ENCODE assay signal across 17 cellular contexts in genomic region chr11:61957028-61957770, GRCh38. TPM values are rescaled to one million over a fixed set of nuclear protein-coding genes. Genes with fewer than 3 reads are reported as not detected.
DNase-seq lines count a peak whose midpoint lies in the region; ATAC-seq lines count a peak whose summit lies in the region.
"Had no signal": no experiment of that assay in that cellular context is flagged by ENCODE, and none has a peak within 500 bp of the region (broad histone marks: within the 10 kb centered on the region; RNA-seq: fewer than 3 reads in every experiment).

No MANE protein-coding gene starts in this region.

- H3K27me3 ChIP-seq in layer of hippocampus (ENCODE audit: control insufficient read depth, insufficient read depth, low read length), result no peaks in the 10 kb centered on the region

- POLR2A ChIA-PET in activated CD4-positive, alpha-beta memory T cell treated with anti-CD3 and anti-CD28 coated beads for 36 hours (lab: Charles Lee), result interaction anchor here (0.6 kb wide), 1 partner anchor 10 kb away, joined by 3 read pairs; no protein-coding TSS in a partner anchor
- POLR2A ChIA-PET in activated CD4-positive, alpha-beta memory T cell treated with anti-CD3 and anti-CD28 coated beads, Interleukin-2, amount 10 ng/mL, durations not matched to agents 7 days and 5 days (lab: Charles Lee), result interaction anchor here (3.3 kb wide), 1 partner anchor 11 kb away, joined by 19 read pairs; the partner anchor contains the start of gene FTH1

- H3K27ac Mint-ChIP-seq in activated CD4-positive, alpha-beta memory T cell treated with anti-CD3 and anti-CD28 coated beads for 36 hours, result no peak overlapping the region
- H3K27ac Mint-ChIP-seq in activated CD4-positive, alpha-beta memory T cell treated with anti-CD3 and anti-CD28 coated beads, Interleukin-2, amount 10 ng/mL, durations not matched to agents 7 days and 5 days, result no peak overlapping the region

- no peaks in the 10 kb centered on the region for H3K36me3 Mint-ChIP-seq in activated CD4-positive, alpha-beta memory T cell treated with anti-CD3 and anti-CD28 coated beads for 36 hours
- H3K36me3 Mint-ChIP-seq in activated CD4-positive, alpha-beta memory T cell treated with anti-CD3 and anti-CD28 coated beads, Interleukin-2, amount 10 ng/mL, durations not matched to agents 7 days and 5 days (ENCODE audit: low read depth), result no peaks in the 10 kb centered on the region

- intact Hi-C loops in activated CD4-positive, alpha-beta memory T cell treated with anti-CD3 and anti-CD28 coated beads for 36 hours (cut with micrococcal nuclease), result no loop called here

- H3K4me1 Mint-ChIP-seq in activated CD4-positive, alpha-beta memory T cell treated with anti-CD3 and anti-CD28 coated beads for 36 hours (ENCODE audit: low read depth), result peaks cover 13% of the 10 kb centered on the region
- H3K4me1 Mint-ChIP-seq in activated CD4-positive, alpha-beta memory T cell treated with anti-CD3 and anti-CD28 coated beads, Interleukin-2, amount 10 ng/mL, durations not matched to agents 7 days and 5 days, result peaks cover 9% of the 10 kb centered on the region

- CTCF ChIA-PET in activated CD4-positive, alpha-beta memory T cell treated with anti-CD3 and anti-CD28 coated beads for 36 hours (lab: Charles Lee), result interaction anchor here (1.2 kb wide), 1 partner anchor 125 kb away, joined by 7 read pairs; no protein-coding TSS in a partner anchor
- CTCF ChIA-PET in activated CD4-positive, alpha-beta memory T cell treated with anti-CD3 and anti-CD28 coated beads, Interleukin-2, amount 10 ng/mL, durations not matched to agents 7 days and 5 days (lab: Charles Lee), result no interaction called here

- no peak for ATAC-seq in GM18907 (IDR thresholded peaks at IDR 0.05; ENCODE audit: unreplicated experiment)

- peak; percentile 4 for DNase-seq in activated CD4-positive, alpha-beta memory T cell treated with anti-CD3 and anti-CD28 coated beads for 36 hours
- DNase-seq in activated CD4-positive, alpha-beta memory T cell treated with anti-CD3 and anti-CD28 coated beads, Interleukin-2, amount 10 ng/mL, durations not matched to agents 7 days and 5 days, result no peak
- DNase-seq in D341Med (ENCODE audit: low spot score) (peak; percentile 19), substantia nigra (lab: John Stamatoyannopoulos, UW) (no peak), NOMO-1 treated with DMSO at 0.1 percent for 48 hours (lab: John Stamatoyannopoulos, UW; ENCODE audit: unreplicated experiment) (no peak)
- no peak for DNase-seq in stimulated activated naive CD4-positive, alpha-beta T cell treated with Interleukin-2 at 50 U/mL for 16 hours (lab: John Stamatoyannopoulos, UW)
- DNase-seq: C1 segment of cervical spinal cord, DMS53, GOT3, KG1, NCI-H1092 treated with DMSO at 0.1 percent for 48 hours, NCI-H1694, NCI-H774 had no signal

- no peak overlapping the region for H3K4me3 Mint-ChIP-seq in activated CD4-positive, alpha-beta memory T cell treated with anti-CD3 and anti-CD28 coated beads for 36 hours
- no peak overlapping the region for H3K4me3 Mint-ChIP-seq in activated CD4-positive, alpha-beta memory T cell treated with anti-CD3 and anti-CD28 coated beads, Interleukin-2, amount 10 ng/mL, durations not matched to agents 7 days and 5 days

- peak overlapping the region; percentile 14 for H3K27ac ChIP-seq in layer of hippocampus (ENCODE audit: low read depth, low read length)
- peak overlapping the region; percentile 94 for H3K27ac ChIP-seq in substantia nigra (ENCODE audit: low read depth, low read length, poor library complexity, severe bottlenecking)
- H3K27ac ChIP-seq: 22Rv1, SK-N-MC had no signal

- peaks cover 9% of the 10 kb centered on the region for H3K27me3 Mint-ChIP-seq in activated CD4-positive, alpha-beta memory T cell treated with anti-CD3 and anti-CD28 coated beads for 36 hours
- H3K27me3 Mint-ChIP-seq in activated CD4-positive, alpha-beta memory T cell treated with anti-CD3 and anti-CD28 coated beads, Interleukin-2, amount 10 ng/mL, durations not matched to agents 7 days and 5 days, result peaks cover 24% of the 10 kb centered on the region

- H3K9me3 Mint-ChIP-seq in activated CD4-positive, alpha-beta memory T cell treated with anti-CD3 and anti-CD28 coated beads for 36 hours, result no peaks in the 10 kb centered on the region
- no peaks in the 10 kb centered on the region for H3K9me3 Mint-ChIP-seq in activated CD4-positive, alpha-beta memory T cell treated with anti-CD3 and anti-CD28 coated beads, Interleukin-2, amount 10 ng/mL, durations not matched to agents 7 days and 5 days

RNA-seq across cellular contexts. Expression of gene BEST1, which starts 7.0 kb away (rescaled TPM):
- under 1 TPM; 0.41 to 0.48 TPM for total RNA-seq in activated CD4-positive, alpha-beta memory T cell treated with anti-CD3 and anti-CD28 coated beads for 36 hours
- total RNA-seq in activated CD4-positive, alpha-beta memory T cell treated with anti-CD3 and anti-CD28 coated beads, Interleukin-2, amount 10 ng/mL, durations not matched to agents 7 days and 5 days, result under 1 TPM; 0.25 to 0.30 TPM

RNA-seq across cellular contexts. Expression of gene FTH1, which starts 10.2 kb away (rescaled TPM):
- total RNA-seq in activated CD4-positive, alpha-beta memory T cell treated with anti-CD3 and anti-CD28 coated beads for 36 hours, result 100 to 1,000 TPM; 915 to 922 TPM
- total RNA-seq in activated CD4-positive, alpha-beta memory T cell treated with anti-CD3 and anti-CD28 coated beads, Interleukin-2, amount 10 ng/mL, durations not matched to agents 7 days and 5 days, result 1,000 to 10,000 TPM; 1,164 to 1,189 TPM

RNA-seq across cellular contexts. Expression of gene RAB3IL1, which starts 39.8 kb away (rescaled TPM):
- total RNA-seq in activated CD4-positive, alpha-beta memory T cell treated with anti-CD3 and anti-CD28 coated beads for 36 hours, result under 1 TPM; 0.10 to 0.21 TPM
- total RNA-seq in activated CD4-positive, alpha-beta memory T cell treated with anti-CD3 and anti-CD28 coated beads, Interleukin-2, amount 10 ng/mL, durations not matched to agents 7 days and 5 days, result not detected

Comparison
In these comparisons a context has a peak if more than half of its experiments do, and no peak if none do; other contexts are left out.
1. DNase-seq: peak in activated CD4-positive, alpha-beta memory T cell treated with anti-CD3 and anti-CD28 coated beads for 36 hours (single experiment) and D341Med (single experiment); none in activated CD4-positive, alpha-beta memory T cell treated with anti-CD3 and anti-CD28 coated beads, Interleukin-2, amount 10 ng/mL, durations not matched to agents 7 days and 5 days (single experiment), substantia nigra (0 of 49), stimulated activated naive CD4-positive, alpha-beta T cell treated with Interleukin-2 at 50 U/mL for 16 hours (single experiment) and NOMO-1 treated with DMSO at 0.1 percent for 48 hours (single experiment).